In the genomic region with DNA sequence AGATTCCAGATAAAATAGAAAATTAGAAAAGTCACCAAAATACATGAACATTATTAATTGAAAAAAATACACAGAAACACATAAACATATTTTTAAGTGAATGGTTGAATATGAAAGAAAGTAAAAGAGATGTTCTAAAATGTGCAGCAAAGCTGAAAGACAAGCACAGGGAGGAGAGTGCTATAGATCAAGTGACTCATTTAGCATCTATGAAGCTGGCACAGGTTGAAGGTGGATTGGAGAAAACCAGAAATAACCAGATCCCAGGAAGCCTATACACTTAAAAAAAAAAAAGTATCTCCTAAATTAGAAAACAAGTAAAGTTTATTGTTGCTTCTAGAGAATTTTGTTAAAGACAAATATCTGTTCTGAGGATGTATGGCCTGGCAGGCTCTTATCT, we compare ENCODE assay signal across 29 cellular contexts.
"Had no signal": no experiment of that assay in that cellular context is flagged by ENCODE, and none has a peak within 500 bp of the region (broad histone marks: within the 10 kb centered on the region; RNA-seq: fewer than 3 reads in every experiment).

No MANE protein-coding gene starts in this region.

- H3K36me3 Mint-ChIP-seq: activated naive CD4-positive, alpha-beta T cell treated with anti-CD3 and anti-CD28 coated beads, Interleukin-2, amount 50 U/mL, for 72 hours; immature natural killer cell; memory B cell; naive thymus-derived CD4-positive, alpha-beta T cell; stimulated activated naive B cell treated with anti-CD40 and anti-IgM and Interleukin-4, amounts not matched to agents 10 μg/mL and 1 μg/mL and 100 μg/mL, for 72 hours; WTC11 had no signal

- H3K27me3 Mint-ChIP-seq: memory B cell; naive thymus-derived CD4-positive, alpha-beta T cell; stimulated activated naive B cell treated with anti-CD40 and anti-IgM and Interleukin-4, amounts not matched to agents 10 μg/mL and 1 μg/mL and 100 μg/mL, for 72 hours had no signal

- H3K4me1 Mint-ChIP-seq: immature natural killer cell; memory B cell; naive thymus-derived CD4-positive, alpha-beta T cell; stimulated activated naive B cell treated with anti-CD40 and anti-IgM and Interleukin-4, amounts not matched to agents 10 μg/mL and 1 μg/mL and 100 μg/mL, for 72 hours; WTC11 had no signal

- H3K27ac Mint-ChIP-seq: activated naive CD4-positive, alpha-beta T cell treated with anti-CD3 and anti-CD28 coated beads, Interleukin-2, amount 50 U/mL, for 72 hours; activated T-cell treated with anti-CD3 and anti-CD28 coated beads, Interleukin-2, amount 50 U/mL, for 72 hours; immature natural killer cell; memory B cell; naive thymus-derived CD4-positive, alpha-beta T cell; stimulated activated naive B cell treated with anti-CD40 and anti-IgM and Interleukin-4, amounts not matched to agents 10 μg/mL and 1 μg/mL and 100 μg/mL, for 72 hours; WTC11 had no signal

- DNase-seq: activated naive CD4-positive, alpha-beta T cell; activated T-cell treated with anti-CD3 and anti-CD28 coated beads for 4 hours; activated T-cell treated with anti-CD3 and anti-CD28 coated beads, Interleukin-2, amount 50 U/mL, for 72 hours; anterior cingulate cortex; body of pancreas; cerebellar nuclear complex; colonic mucosa; dorsolateral prefrontal cortex; effector memory CD4-positive, alpha-beta T cell; heart left ventricle; hypothalamus; immature natural killer cell; midbrain; naive thymus-derived CD4-positive, alpha-beta T cell; pancreas; psoas muscle; sigmoid colon; small intestine; stimulated activated CD4-positive, alpha-beta T cell treated with anti-CD3 and anti-CD28 coated beads, Interleukin-1b, Interleukin-23, amount 100 ng/mL, for 48 hours; stimulated activated CD4-positive, alpha-beta T cell treated with anti-CD3 and anti-CD28 coated beads, Interleukin-4, amount 100 ng/mL, for 4 hours; stimulated activated CD8-positive, alpha-beta memory T cell treated with anti-CD3 and anti-CD28 coated beads, Interleukin-4, amount 100 ng/mL, for 48 hours; stimulated activated naive B cell treated with anti-CD40 and anti-IgM and Interleukin-4, amounts not matched to agents 10 μg/mL and 1 μg/mL and 100 μg/mL, for 72 hours; stomach; T-helper 2 cell; thyroid gland; upper lobe of left lung had no signal

- ATAC-seq: activated naive CD4-positive, alpha-beta T cell treated with anti-CD3 and anti-CD28 coated beads, Interleukin-2, amount 50 U/mL, for 72 hours; activated T-cell treated with anti-CD3 and anti-CD28 coated beads, Interleukin-2, amount 50 U/mL, for 72 hours; body of pancreas; heart left ventricle; naive thymus-derived CD4-positive, alpha-beta T cell; pancreas; psoas muscle; stimulated activated naive B cell treated with anti-CD40 and anti-IgM and Interleukin-4, amounts not matched to agents 10 μg/mL and 1 μg/mL and 100 μg/mL, for 72 hours; WTC11 had no signal

- H3K4me3 Mint-ChIP-seq: activated T-cell treated with anti-CD3 and anti-CD28 coated beads, Interleukin-2, amount 50 U/mL, for 72 hours; immature natural killer cell; memory B cell; naive thymus-derived CD4-positive, alpha-beta T cell; stimulated activated naive B cell treated with anti-CD40 and anti-IgM and Interleukin-4, amounts not matched to agents 10 μg/mL and 1 μg/mL and 100 μg/mL, for 72 hours; WTC11 had no signal

- H3K9me3 Mint-ChIP-seq: memory B cell; stimulated activated naive B cell treated with anti-CD40 and anti-IgM and Interleukin-4, amounts not matched to agents 10 μg/mL and 1 μg/mL and 100 μg/mL, for 72 hours; WTC11 had no signal
